Comparison of ENCODE assay signal across 26 cellular contexts in the genomic region with DNA sequence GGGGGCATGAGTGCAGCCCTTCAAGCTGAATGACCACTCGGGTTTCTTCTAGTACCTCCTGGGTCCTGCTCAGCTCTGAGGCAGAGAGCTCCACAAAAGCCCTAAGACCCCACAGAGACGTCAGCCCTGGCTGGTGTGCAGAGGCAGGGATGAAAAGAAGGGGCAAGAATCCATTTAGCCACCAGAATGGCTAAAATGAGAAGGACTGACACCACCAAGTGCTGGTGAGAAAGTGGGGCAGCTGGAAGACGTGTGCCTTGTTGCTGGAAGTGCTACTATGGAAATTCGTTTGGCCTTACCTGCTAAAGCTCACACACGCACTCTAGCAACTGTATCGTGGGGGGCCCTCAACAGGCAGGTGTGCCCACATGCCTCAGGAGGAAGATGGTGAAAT. TPM values are rescaled to one million over a fixed set of nuclear protein-coding genes. Genes with fewer than 3 reads are reported as not detected.
DNase-seq lines count a peak whose midpoint lies in the region; ATAC-seq, FAIRE-seq and TF ChIP-seq lines count a peak whose summit lies in the region.
"Had no signal": no experiment of that assay in that cellular context is flagged by ENCODE, and none has a peak within 500 bp of the region (broad histone marks: within the 10 kb centered on the region; RNA-seq: fewer than 3 reads in every experiment).

No MANE protein-coding gene starts in this region.

- H4K12ac ChIP-seq in trophoblast cell (ENCODE audit: low read depth, low read length): no peak overlapping the region

- H3K79me2 ChIP-seq in K562 (ENCODE audit: control insufficient read depth, insufficient read depth, low read length): no peaks in the 10 kb centered on the region
- no peaks in the 10 kb centered on the region for H3K79me2 ChIP-seq in trophoblast cell (ENCODE audit: control insufficient read depth, insufficient read depth, low read length, poor library complexity)

- no peak for TF ChIP-seq EP300 in K562 (IDR thresholded peaks at IDR 0.05; ENCODE audit: low read length)

- H3K27ac ChIP-seq in HEK293 (ENCODE audit: extremely low read depth, low read depth, low read length) (no peak overlapping the region), K562 (ENCODE audit: extremely low read depth, low read depth, low read length) (no peak overlapping the region), trophoblast cell (ENCODE audit: low read depth, low read length) (no peak overlapping the region)
- no peak overlapping the region for H3K27ac ChIP-seq in CD4-positive, alpha-beta T cell (ENCODE audit: low read depth, low read length)
- H3K27ac ChIP-seq: 22Rv1, BLaER1, C4-2B, GM23248 had no signal

- no peak overlapping the region for H3K23ac ChIP-seq in trophoblast cell (ENCODE audit: low read length)

- TF ChIP-seq RAD21 in K562 (CRISPR knock-in tag; conservative IDR thresholded peaks at IDR 0.05 in 1 of 2, IDR thresholded peaks at IDR 0.05 in 1 of 2): no peak

- H3K27me3 ChIP-seq in K562 (ENCODE audit: control insufficient read depth in 2 of 2, insufficient read depth in 2 of 2, low read length in 2 of 2): no peaks in the 10 kb centered on the region; a peak in 1 of 5 replicates
- no peaks in the 10 kb centered on the region for H3K27me3 ChIP-seq in trophoblast cell (ENCODE audit: insufficient read depth, low read length)
- no peaks in the 10 kb centered on the region for H3K27me3 ChIP-seq in CD4-positive, alpha-beta T cell (ENCODE audit: control insufficient read depth, insufficient read depth, low read length)
- H3K27me3 ChIP-seq: BLaER1 had no signal

- no peaks in the 10 kb centered on the region for H3K9me3 Mint-ChIP-seq in nephron progenitor cell
- H3K9me3 Mint-ChIP-seq in CD4-positive, alpha-beta T cell: no peaks in the 10 kb centered on the region
- H3K9me3 Mint-ChIP-seq: CD4-positive, CD25-positive, alpha-beta regulatory T cell; CD8-positive, alpha-beta memory T cell; H9; HFFc6 had no signal

- H3K9ac ChIP-seq in K562 (ENCODE audit: insufficient read depth in 1 of 2, low read depth in 2 of 2, low read length in 2 of 2) (no peak overlapping the region), trophoblast cell (ENCODE audit: low read length) (no peak overlapping the region)
- H3K9ac ChIP-seq: BLaER1, GM23248 had no signal

- H2BK5ac ChIP-seq in trophoblast cell (ENCODE audit: low read depth, low read length, poor library complexity): no peak overlapping the region

- H3K27ac Mint-ChIP-seq in nephron progenitor cell: peak overlapping the region; percentile 81
- no peak overlapping the region for H3K27ac Mint-ChIP-seq in CD4-positive, alpha-beta T cell
- H3K27ac Mint-ChIP-seq: B cell; CD4-positive, CD25-positive, alpha-beta regulatory T cell; H9; HFFc6 had no signal

- H3K36me3 ChIP-seq in HEK293 (ENCODE audit: control insufficient read depth in 2 of 2, insufficient read depth in 1 of 2, low read length in 2 of 2) (peaks cover 12 to 43% of the 10 kb centered on the region in 2 experiments; a peak in 2 of 3 replicates), K562 (ENCODE audit: control insufficient read depth, insufficient read depth, low read length) (peaks cover 22% of the 10 kb centered on the region), trophoblast cell (ENCODE audit: control insufficient read depth in 1 of 2, insufficient read depth in 2 of 2, low read length in 2 of 2) (peaks cover 19 to 22% of the 10 kb centered on the region in 2 experiments)

- no peak for TF ChIP-seq POLR2A in K562 (conservative IDR thresholded peaks at IDR 0.05)

- ATAC-seq in K562 (no peak), GM19023 (IDR thresholded peaks at IDR 0.05; ENCODE audit: unreplicated experiment) (no peak)
- no peak for ATAC-seq in CD4-positive, alpha-beta T cell (ENCODE audit: poor library complexity)
- ATAC-seq: HCT116 had no signal

- H3K18ac ChIP-seq in trophoblast cell (ENCODE audit: low read length): no peak overlapping the region

- H3K4ac ChIP-seq in trophoblast cell (ENCODE audit: low read depth, low read length): no peak overlapping the region

- H2BK12ac ChIP-seq in trophoblast cell (ENCODE audit: low read length): no peak overlapping the region

- WGBS in K562 (ENCODE audit: insufficient coverage, low coverage, missing lambda C conversion rate): 78% methylated on average over 6 of the region's 6 CpGs
- WGBS in trophoblast cell (ENCODE audit: extremely low coverage, insufficient coverage, insufficient read length): no CpG with 5 or more reads among the region's 6 CpGs

- no peak overlapping the region for H2AK5ac ChIP-seq in trophoblast cell (ENCODE audit: low read length)

- H3K4me1 Mint-ChIP-seq in nephron progenitor cell: no peaks in the 10 kb centered on the region
- no peaks in the 10 kb centered on the region for H3K4me1 Mint-ChIP-seq in CD4-positive, alpha-beta T cell (ENCODE audit: low read depth)
- H3K4me1 Mint-ChIP-seq: B cell; CD8-positive, alpha-beta memory T cell; H9 had no signal

- H3K4me3 ChIP-seq in HEK293 (ENCODE audit: low read depth, low read length) (no peak overlapping the region), K562 (no peak overlapping the region), trophoblast cell (ENCODE audit: low read depth, low read length) (no peak overlapping the region)
- H3K4me3 ChIP-seq: BLaER1, GM23248 had no signal

- no peak for TF ChIP-seq CTCF in HEK293 (tag by site-specific recombination; IDR thresholded peaks at IDR 0.05)
- TF ChIP-seq CTCF in K562 (IDR thresholded peaks at IDR 0.05 in 2 of 3, conservative IDR thresholded peaks at IDR 0.05 in 1 of 3; ENCODE audit: insufficient read depth in 2 of 3, low read depth in 1 of 3, low read length in 3 of 3): no peak
- no peak for TF ChIP-seq CTCF in nephron progenitor cell (IDR thresholded peaks at IDR 0.05)
- TF ChIP-seq CTCF in CD4-positive, alpha-beta T cell (IDR thresholded peaks at IDR 0.05): no peak

- peak overlapping the region; percentile 17 for H3K14ac ChIP-seq in trophoblast cell (ENCODE audit: low read length)

- CTCF ChIA-PET in HEK293 (lab: Yijun Ruan, JAX) (no interaction called here), K562 (lab: Yijun Ruan, JAX; ENCODE audit: low intra/inter-chr PET ratio) (no interaction called here)
- CTCF ChIA-PET in CD4-positive, alpha-beta T cell (lab: Charles Lee): no interaction called here

- POLR2A ChIA-PET in HEK293 (lab: Yijun Ruan, JAX) (no interaction called here), K562 (lab: Yijun Ruan, JAX) (interaction anchor here (0.7 to 1.1 kb wide), 2 partner anchors 9 to 12 kb away, joined by 3 to 4 read pairs; no protein-coding TSS in a partner anchor)
- POLR2A ChIA-PET in CD4-positive, alpha-beta T cell (lab: Charles Lee): no interaction called here

- no peaks in the 10 kb centered on the region for H3K79me1 ChIP-seq in trophoblast cell (ENCODE audit: low read length)

- intact Hi-C loops in K562 (cut with micrococcal nuclease): no loop called here
- intact Hi-C loops in CD4-positive, alpha-beta T cell (cut with DNase I, micrococcal nuclease): no loop called here

- peaks cover 43% of the 10 kb centered on the region for H3K36me3 Mint-ChIP-seq in nephron progenitor cell (ENCODE audit: low read depth)
- no peaks in the 10 kb centered on the region for H3K36me3 Mint-ChIP-seq in CD4-positive, alpha-beta T cell (ENCODE audit: low read depth)
- H3K36me3 Mint-ChIP-seq: CD4-positive, CD25-positive, alpha-beta regulatory T cell; CD8-positive, alpha-beta memory T cell had no signal

- H4K91ac ChIP-seq in trophoblast cell (ENCODE audit: low read depth, low read length): no peak overlapping the region

- no peak overlapping the region for H3K4me3 Mint-ChIP-seq in nephron progenitor cell
- H3K4me3 Mint-ChIP-seq in CD4-positive, alpha-beta T cell: no peak overlapping the region
- H3K4me3 Mint-ChIP-seq: B cell; CD4-positive, CD25-positive, alpha-beta regulatory T cell; CD8-positive, alpha-beta memory T cell; H9; HFFc6 had no signal

- H3K9me3 ChIP-seq in HEK293 (ENCODE audit: control insufficient read depth, insufficient read depth, low read depth, low read length): no peaks in the 10 kb centered on the region
- H3K9me3 ChIP-seq in K562 (replicated peaks; ENCODE audit: control insufficient read depth, insufficient read depth, low read depth, low read length): no peaks in the 10 kb centered on the region
- peaks cover 9% of the 10 kb centered on the region for H3K9me3 ChIP-seq in trophoblast cell (ENCODE audit: insufficient read depth, low read depth, low read length)
- H3K9me3 ChIP-seq in CD4-positive, alpha-beta T cell (ENCODE audit: control insufficient read depth, low read length): no peaks in the 10 kb centered on the region

- no peak for FAIRE-seq in K562 (lab: Jason Lieb, UNC)
- FAIRE-seq: A204.1, D721Med, GM12891, GM18507 had no signal

- BruUV-seq in K562 (replicated peaks; lab: Mats Ljungman, UMichigan): no TSS peak

- H4K8ac ChIP-seq in trophoblast cell (ENCODE audit: low read depth, low read length): no peak overlapping the region

- H3K9me1 ChIP-seq in K562 (ENCODE audit: control insufficient read depth, insufficient read depth, low read length): no peaks in the 10 kb centered on the region

- H2AFZ ChIP-seq in K562 (ENCODE audit: low read depth, low read length) (no peak overlapping the region), trophoblast cell (ENCODE audit: insufficient read depth, low read length, poor library complexity) (no peak overlapping the region)
- H2AFZ ChIP-seq: GM23248 had no signal

- no peak overlapping the region for H3K4me2 ChIP-seq in K562 (ENCODE audit: insufficient read depth, low read length)
- no peak overlapping the region for H3K4me2 ChIP-seq in trophoblast cell (ENCODE audit: low read length)
- H3K4me2 ChIP-seq: BLaER1 had no signal

- in situ Hi-C loops in K562 (cut with MboI): no loop called here

- no peaks in the 10 kb centered on the region for H4K20me1 ChIP-seq in K562 (replicated peaks; ENCODE audit: control insufficient read depth, insufficient read depth, low read length)
- H4K20me1 ChIP-seq: BLaER1 had no signal

- H3K27me3 Mint-ChIP-seq in nephron progenitor cell (ENCODE audit: low read depth, poor library complexity): no peaks in the 10 kb centered on the region
- H3K27me3 Mint-ChIP-seq in CD4-positive, alpha-beta T cell: no peaks in the 10 kb centered on the region
- H3K27me3 Mint-ChIP-seq: B cell; CD4-positive, CD25-positive, alpha-beta regulatory T cell; CD8-positive, alpha-beta memory T cell had no signal

- H3K4me1 ChIP-seq in HEK293 (ENCODE audit: control insufficient read depth, insufficient read depth, low read length): no peaks in the 10 kb centered on the region
- peaks cover 0 to 11% of the 10 kb centered on the region in 2 experiments; a peak in 2 of 5 replicates for H3K4me1 ChIP-seq in K562 (replicated peaks in 1 of 2; ENCODE audit: control insufficient read depth in 2 of 2, insufficient read depth in 2 of 2, low read length in 2 of 2)
- H3K4me1 ChIP-seq in trophoblast cell (ENCODE audit: control insufficient read depth in 1 of 2, insufficient read depth in 2 of 2, low read length in 2 of 2): no peaks in the 10 kb centered on the region

- H2BK120ac ChIP-seq in trophoblast cell (ENCODE audit: insufficient read depth, low read length, poor library complexity): no peak overlapping the region

- DNase-seq in K562 (ENCODE audit: extremely low read depth in 1 of 4, low spot score in 3 of 4): no peak
- DNase-seq in nephron progenitor cell: no peak
- DNase-seq in trophoblast cell: no peak
- no peak for DNase-seq in SKM-1 (lab: John Stamatoyannopoulos, UW; ENCODE audit: unreplicated experiment)
- no peak for DNase-seq in NCI-H128 (lab: John Stamatoyannopoulos, UW; ENCODE audit: unreplicated experiment)
- no peak for DNase-seq in CD4-positive, alpha-beta T cell
- DNase-seq: CD4-positive, CD25-positive, alpha-beta regulatory T cell; CD8-positive, alpha-beta memory T cell; DMS 273 treated with DMSO at 0.1 percent for 48 hours; DMS79; EL; GDM1; GM23248; H9; HFFc6 had no signal

RNA-seq across cellular contexts. Expression of a gene that starts 26.7 kb away (rescaled TPM):
- total RNA-seq in K562 (2011; cell fraction: chromatin; rRNA removed; ENCODE audit: low replicate concordance): 26.0 and 37.1 TPM in 2 replicates
- total RNA-seq in K562 (2011; cell fraction: nucleolus; rRNA removed): 16.8 and 21.4 TPM in 2 replicates
- 23.3 and 34.0 TPM in 2 replicates for total RNA-seq in K562 (2011; cell fraction: nucleoplasm; rRNA removed)
- total RNA-seq in K562 (2014; rRNA removed) (10.0 and 15.2 TPM in 2 replicates), K562 (2014; rRNA removed; fragmentation: Illumina TruSeq; extraction: Trizol) (2.2 and 3.8 TPM in 2 replicates), K562 (2015; rRNA removed; fragmentation: Illumina TruSeq; extraction: Trizol) (5.1 and 5.8 TPM in 2 replicates), K562 (2021) (10.6 and 12.1 TPM in 2 replicates)
- polyA plus RNA-seq in K562 (2011; rRNA removed) (8.6 and 11.7 TPM in 2 replicates), K562 (2014; fragmentation: Illumina TruSeq; extraction: Trizol) (7.8 and 8.8 TPM in 2 replicates), K562 (2014; fragmentation: Nextera tagmentation; extraction: Ambion mirVana) (under 1 TPM; 0.25 to 0.36 TPM), K562 (2014; rRNA removed) (9.4 and 9.6 TPM in 2 replicates)
- polyA plus RNA-seq in K562 (2011; cell fraction: cytosol; rRNA removed): 15.1 and 17.0 TPM in 2 replicates
- 16.2 and 23.6 TPM in 2 replicates for polyA plus RNA-seq in K562 (2011; cell fraction: nucleus; rRNA removed)
- polyA plus RNA-seq in K562 (2012): 8.3 and 11.4 TPM in 2 replicates
- polyA minus RNA-seq in K562 (2011; rRNA and poly(A)+ RNA removed): 6.4 and 8.2 TPM in 2 replicates
- polyA minus RNA-seq in K562 (2011; cell fraction: cytosol; rRNA and poly(A)+ RNA removed): 8.4 and 11.6 TPM in 2 replicates
- 7.7 and 9.6 TPM in 2 replicates for polyA minus RNA-seq in K562 (2011; cell fraction: nucleus; rRNA and poly(A)+ RNA removed)
- polyA plus RNA-seq in trophoblast cell (2013): 37.6 TPM in 2 replicates
- total RNA-seq in CD4-positive, alpha-beta T cell: 1 to 10 TPM; 3.3 to 3.4 TPM

RNA-seq across cellular contexts. Expression of a gene that starts 48.9 kb away (rescaled TPM):
- 97.2 and 98.0 TPM in 2 replicates for total RNA-seq in K562 (2011; cell fraction: chromatin; rRNA removed; ENCODE audit: low replicate concordance)
- 59.7 and 66.3 TPM in 2 replicates for total RNA-seq in K562 (2011; cell fraction: nucleolus; rRNA removed)
- 90.6 and 134 TPM in 2 replicates for total RNA-seq in K562 (2011; cell fraction: nucleoplasm; rRNA removed)
- total RNA-seq in K562 (2014; rRNA removed) (24.5 and 26.0 TPM in 2 replicates), K562 (2014; rRNA removed; fragmentation: Illumina TruSeq; extraction: Trizol) (25.5 and 25.8 TPM in 2 replicates), K562 (2015; rRNA removed; fragmentation: Illumina TruSeq; extraction: Trizol) (28.1 and 31.9 TPM in 2 replicates), K562 (2021) (12.8 and 17.7 TPM in 2 replicates)
- polyA plus RNA-seq in K562 (2011; rRNA removed) (17.5 and 21.8 TPM in 2 replicates), K562 (2014; fragmentation: Illumina TruSeq; extraction: Trizol) (29.1 and 33.7 TPM in 2 replicates), K562 (2014; fragmentation: Nextera tagmentation; extraction: Ambion mirVana) (10 to 100 TPM; 19.5 to 41.0 TPM), K562 (2014; rRNA removed) (31.8 and 42.0 TPM in 2 replicates)
- polyA plus RNA-seq in K562 (2011; cell fraction: cytosol; rRNA removed): 15.6 and 19.9 TPM in 2 replicates
- polyA plus RNA-seq in K562 (2011; cell fraction: nucleus; rRNA removed): 25.4 and 37.5 TPM in 2 replicates
- 23.3 and 32.3 TPM in 2 replicates for polyA plus RNA-seq in K562 (2012)
- polyA minus RNA-seq in K562 (2011; rRNA and poly(A)+ RNA removed): 16.6 and 17.8 TPM in 2 replicates
- 10.6 and 10.9 TPM in 2 replicates for polyA minus RNA-seq in K562 (2011; cell fraction: cytosol; rRNA and poly(A)+ RNA removed)
- polyA minus RNA-seq in K562 (2011; cell fraction: nucleus; rRNA and poly(A)+ RNA removed): 16.2 and 20.1 TPM in 2 replicates
- polyA plus RNA-seq in trophoblast cell (2013): 15.1 and 15.4 TPM in 2 replicates
- 10 to 100 TPM; 26.2 to 28.6 TPM for total RNA-seq in CD4-positive, alpha-beta T cell
